23 cellular contexts compared by ENCODE assay signal in the genomic region with DNA sequence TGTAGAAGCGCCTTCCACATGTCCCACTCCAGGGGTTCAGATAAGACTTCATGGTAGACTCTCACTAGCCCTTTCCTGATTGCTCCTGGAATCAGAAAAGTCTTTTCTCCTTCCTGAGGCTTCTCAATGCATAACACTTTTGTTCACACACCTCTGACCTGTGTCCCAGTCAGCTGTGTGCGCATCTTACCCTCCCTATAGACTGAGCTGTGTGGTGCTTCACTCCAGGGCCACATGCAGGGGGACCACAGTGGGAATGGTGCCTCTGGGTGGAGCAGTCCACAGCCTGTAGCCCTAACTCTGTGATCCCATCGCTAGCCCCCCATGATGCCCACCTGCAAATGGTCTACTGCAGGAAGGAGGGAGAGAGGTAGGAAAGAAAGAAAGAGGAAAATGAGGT.
DNase-seq lines count a peak whose midpoint lies in the region; ATAC-seq, FAIRE-seq and TF ChIP-seq lines count a peak whose summit lies in the region.
"Had no signal": no experiment of that assay in that cellular context is flagged by ENCODE, and none has a peak within 500 bp of the region (broad histone marks: within the 10 kb centered on the region; RNA-seq: fewer than 3 reads in every experiment).

No MANE protein-coding gene starts in this region.

- 46% methylated on average over 3 of the region's 3 CpGs for WGBS in K562 (ENCODE audit: insufficient coverage, low coverage, missing lambda C conversion rate)
- WGBS in aorta, 2 donors, result 95 to 100% methylated on average over 3 of the region's 3 CpGs

- H4K20me1 ChIP-seq in K562 (replicated peaks; ENCODE audit: control insufficient read depth, insufficient read depth, low read length), result no peaks in the 10 kb centered on the region

- H3K27me3 ChIP-seq in K562 (ENCODE audit: control insufficient read depth in 2 of 2, insufficient read depth in 2 of 2, low read length in 2 of 2) (no peaks in the 10 kb centered on the region; a peak in 1 of 5 replicates), aorta (ENCODE audit: control insufficient read depth in 1 of 2, insufficient read depth in 2 of 2, low read length in 1 of 2) (no peaks in the 10 kb centered on the region)

- H3K9me3 Mint-ChIP-seq in activated CD8-positive, alpha-beta memory T cell treated with anti-CD3 and anti-CD28 coated beads, Interleukin-2, amount 10 ng/mL, durations not matched to agents 7 days and 5 days (ENCODE audit: low read depth), result no peaks in the 10 kb centered on the region
- no peaks in the 10 kb centered on the region for H3K9me3 Mint-ChIP-seq in nephron progenitor cell
- H3K9me3 Mint-ChIP-seq in type B pancreatic cell, result no peaks in the 10 kb centered on the region
- peaks cover 3% of the 10 kb centered on the region for H3K9me3 Mint-ChIP-seq in glutamatergic neuron (ENCODE audit: unreplicated experiment)
- H3K9me3 Mint-ChIP-seq: CD4-positive, alpha-beta memory T cell; GM23338; HFFc6 had no signal

- intact Hi-C loops in K562 (cut with micrococcal nuclease) (no loop called here), aorta (cut with DNase I) (no loop called here)

- no peak overlapping the region for H3K9ac ChIP-seq in K562 (ENCODE audit: insufficient read depth in 1 of 2, low read depth in 2 of 2, low read length in 2 of 2)

- ATAC-seq in activated CD8-positive, alpha-beta memory T cell treated with anti-CD3 and anti-CD28 coated beads, Interleukin-2, amount 10 ng/mL, durations not matched to agents 7 days and 5 days, result no peak
- ATAC-seq in K562 (no peak), aorta (ENCODE audit: low FRiP score) (no peak)
- ATAC-seq: A549, GM23338, HCT116 had no signal

- H3K79me2 ChIP-seq in K562 (ENCODE audit: control insufficient read depth, insufficient read depth, low read length), result no peaks in the 10 kb centered on the region

- in situ Hi-C loops in K562 (cut with MboI), result no loop called here

- peaks cover 3% of the 10 kb centered on the region for H3K27me3 Mint-ChIP-seq in activated CD8-positive, alpha-beta memory T cell treated with anti-CD3 and anti-CD28 coated beads, Interleukin-2, amount 10 ng/mL, durations not matched to agents 7 days and 5 days
- H3K27me3 Mint-ChIP-seq in nephron progenitor cell (ENCODE audit: low read depth, poor library complexity) (peaks cover 33% of the 10 kb centered on the region), type B pancreatic cell (peaks cover 12% of the 10 kb centered on the region), glutamatergic neuron (ENCODE audit: unreplicated experiment) (peaks cover 10% of the 10 kb centered on the region)
- H3K27me3 Mint-ChIP-seq: CD4-positive, alpha-beta memory T cell had no signal

- no peak for TF ChIP-seq EP300 in K562 (IDR thresholded peaks at IDR 0.05; ENCODE audit: low read length)

- BruUV-seq in K562 (replicated peaks; lab: Mats Ljungman, UMichigan), result no TSS peak

- CTCF ChIA-PET in activated CD8-positive, alpha-beta memory T cell treated with anti-CD3 and anti-CD28 coated beads, Interleukin-2, amount 10 ng/mL, durations not matched to agents 7 days and 5 days (lab: Charles Lee), result no interaction called here
- CTCF ChIA-PET in K562 (lab: Yijun Ruan, JAX; ENCODE audit: low intra/inter-chr PET ratio), result interaction anchor here (0.5 kb wide), 1 partner anchor 10 kb away, joined by 4 read pairs; no protein-coding TSS in a partner anchor

- no peaks in the 10 kb centered on the region for H3K36me3 ChIP-seq in K562 (ENCODE audit: control insufficient read depth, insufficient read depth, low read length)
- H3K36me3 ChIP-seq in aorta (ENCODE audit: control insufficient read depth in 1 of 2, insufficient read depth in 2 of 2, low read length in 1 of 2), result no peaks in the 10 kb centered on the region

- H3K9me3 ChIP-seq in K562 (replicated peaks; ENCODE audit: control insufficient read depth, insufficient read depth, low read depth, low read length) (no peaks in the 10 kb centered on the region), aorta (ENCODE audit: control insufficient read depth, low read length) (no peaks in the 10 kb centered on the region)
- H3K9me3 ChIP-seq: A549 had no signal

- peak; percentile 23 for DNase-seq in activated CD8-positive, alpha-beta memory T cell treated with anti-CD3 and anti-CD28 coated beads, Interleukin-2, amount 10 ng/mL, durations not matched to agents 7 days and 5 days
- DNase-seq in activated CD8-positive, alpha-beta memory T cell treated with anti-CD3 and anti-CD28 coated beads for 24 hours, result no peak
- DNase-seq in K562 (ENCODE audit: extremely low read depth in 1 of 4, low spot score in 3 of 4), result no peak
- DNase-seq in nephron progenitor cell, result no peak
- peak; percentile 51 for DNase-seq in type B pancreatic cell (ENCODE audit: extremely low spot score, unreplicated experiment)
- no peak for DNase-seq in glutamatergic neuron
- no peak for DNase-seq in anterior cingulate cortex (lab: John Stamatoyannopoulos, UW)
- DNase-seq in aorta, result no peak
- DNase-seq: AML-193; CD4-positive, alpha-beta memory T cell; DMS153; DMS79; GDM1; HFFc6 had no signal

- H3K9me1 ChIP-seq in K562 (ENCODE audit: control insufficient read depth, insufficient read depth, low read length), result no peaks in the 10 kb centered on the region

- FAIRE-seq in K562 (lab: Jason Lieb, UNC), result no peak
- FAIRE-seq: A549, GM12892, GM18507, H54 had no signal

- no peak for TF ChIP-seq RAD21 in K562 (CRISPR knock-in tag; conservative IDR thresholded peaks at IDR 0.05 in 1 of 2, IDR thresholded peaks at IDR 0.05 in 1 of 2)

- no peak for TF ChIP-seq POLR2A in K562 (conservative IDR thresholded peaks at IDR 0.05)

- H3K4me1 Mint-ChIP-seq in activated CD8-positive, alpha-beta memory T cell treated with anti-CD3 and anti-CD28 coated beads, Interleukin-2, amount 10 ng/mL, durations not matched to agents 7 days and 5 days, result no peaks in the 10 kb centered on the region
- H3K4me1 Mint-ChIP-seq in nephron progenitor cell (no peaks in the 10 kb centered on the region), type B pancreatic cell (ENCODE audit: unreplicated experiment) (no peaks in the 10 kb centered on the region), glutamatergic neuron (ENCODE audit: low read depth, unreplicated experiment) (no peaks in the 10 kb centered on the region)
- H3K4me1 Mint-ChIP-seq: GM23338 had no signal

- peak overlapping the region; percentile 22; the same call in 1 of the 2 replicates for H2AFZ ChIP-seq in K562 (ENCODE audit: low read depth, low read length)
- H2AFZ ChIP-seq: GM23338 had no signal

- H3K36me3 Mint-ChIP-seq in activated CD8-positive, alpha-beta memory T cell treated with anti-CD3 and anti-CD28 coated beads, Interleukin-2, amount 10 ng/mL, durations not matched to agents 7 days and 5 days, result no peaks in the 10 kb centered on the region
- H3K36me3 Mint-ChIP-seq in nephron progenitor cell (ENCODE audit: low read depth) (no peaks in the 10 kb centered on the region), type B pancreatic cell (no peaks in the 10 kb centered on the region), glutamatergic neuron (ENCODE audit: unreplicated experiment) (peaks cover 5% of the 10 kb centered on the region)

- no peak overlapping the region for H3K4me3 Mint-ChIP-seq in activated CD8-positive, alpha-beta memory T cell treated with anti-CD3 and anti-CD28 coated beads, Interleukin-2, amount 10 ng/mL, durations not matched to agents 7 days and 5 days
- H3K4me3 Mint-ChIP-seq in nephron progenitor cell, result no peak overlapping the region
- H3K4me3 Mint-ChIP-seq in type B pancreatic cell, result no peak overlapping the region
- no peak overlapping the region for H3K4me3 Mint-ChIP-seq in glutamatergic neuron (ENCODE audit: unreplicated experiment)
- H3K4me3 Mint-ChIP-seq: CD4-positive, alpha-beta memory T cell; GM23338; HFFc6 had no signal

- H3K27ac ChIP-seq in K562 (ENCODE audit: extremely low read depth, low read depth, low read length) (no peak overlapping the region), aorta (ENCODE audit: low read depth in 1 of 2, low read length in 2 of 2) (no peak overlapping the region)
- H3K27ac ChIP-seq: 22Rv1, A549, C4-2B, HL-60 had no signal

- no peak overlapping the region for H3K27ac Mint-ChIP-seq in activated CD8-positive, alpha-beta memory T cell treated with anti-CD3 and anti-CD28 coated beads, Interleukin-2, amount 10 ng/mL, durations not matched to agents 7 days and 5 days
- H3K27ac Mint-ChIP-seq in nephron progenitor cell, result peak overlapping the region; percentile 57
- H3K27ac Mint-ChIP-seq in type B pancreatic cell, result no peak overlapping the region
- no peak overlapping the region for H3K27ac Mint-ChIP-seq in glutamatergic neuron (ENCODE audit: unreplicated experiment)
- H3K27ac Mint-ChIP-seq: GM23338, HFFc6 had no signal

- H3K4me1 ChIP-seq in K562 (replicated peaks in 1 of 2; ENCODE audit: control insufficient read depth in 2 of 2, insufficient read depth in 2 of 2, low read length in 2 of 2) (peaks cover 6 to 20% of the 10 kb centered on the region in 2 experiments; a peak in 4 of 5 replicates), aorta (ENCODE audit: control insufficient read depth in 1 of 2, insufficient read depth in 2 of 2, low read length in 2 of 2) (no peaks in the 10 kb centered on the region)
- H3K4me1 ChIP-seq: A549 had no signal

- TF ChIP-seq CTCF in K562 (IDR thresholded peaks at IDR 0.05 in 2 of 3, conservative IDR thresholded peaks at IDR 0.05 in 1 of 3; ENCODE audit: insufficient read depth in 2 of 3, low read depth in 1 of 3, low read length in 3 of 3) (no peak), nephron progenitor cell (IDR thresholded peaks at IDR 0.05) (no peak), type B pancreatic cell (conservative IDR thresholded peaks at IDR 0.05) (no peak), glutamatergic neuron (IDR thresholded peaks at IDR 0.05; ENCODE audit: partially characterized antibody, unreplicated experiment) (no peak)

- no peak overlapping the region for H3K4me2 ChIP-seq in K562 (ENCODE audit: insufficient read depth, low read length)
- H3K4me2 ChIP-seq: A549, GM23338 had no signal

- POLR2A ChIA-PET in K562 (lab: Yijun Ruan, JAX), result no interaction called here

- H3K4me3 ChIP-seq in K562, result no peak overlapping the region
- H3K4me3 ChIP-seq in aorta (ENCODE audit: low read length in 2 of 2), result no peak overlapping the region
- H3K4me3 ChIP-seq: A549, GM23338 had no signal

TF ChIP-seq in K562, 482 proteins besides CTCF, POLR2A, EP300 and RAD21 (continues in another document):
- TF ChIP-seq NBN (IDR thresholded peaks at IDR 0.05; ENCODE audit: low read depth) (no peak), ZNF431 (CRISPR knock-in tag; IDR thresholded peaks at IDR 0.05) (no peak), CREB5 (CRISPR knock-in tag; IDR thresholded peaks at IDR 0.05) (no peak), ZNF75A (CRISPR knock-in tag; IDR thresholded peaks at IDR 0.05) (no peak)

Comparison
In these comparisons a context has a peak if more than half of its experiments do, and no peak if none do; other contexts are left out.
1. DNase-seq: peak in activated CD8-positive, alpha-beta memory T cell treated with anti-CD3 and anti-CD28 coated beads, Interleukin-2, amount 10 ng/mL, durations not matched to agents 7 days and 5 days (single experiment) and type B pancreatic cell (single experiment); none in activated CD8-positive, alpha-beta memory T cell treated with anti-CD3 and anti-CD28 coated beads for 24 hours (single experiment), K562 (0 of 4), nephron progenitor cell (single experiment), glutamatergic neuron (single experiment), anterior cingulate cortex (0 of 58) and aorta (0 of 2).